ENCODE assay signal across 25 cellular contexts in the genomic region with DNA sequence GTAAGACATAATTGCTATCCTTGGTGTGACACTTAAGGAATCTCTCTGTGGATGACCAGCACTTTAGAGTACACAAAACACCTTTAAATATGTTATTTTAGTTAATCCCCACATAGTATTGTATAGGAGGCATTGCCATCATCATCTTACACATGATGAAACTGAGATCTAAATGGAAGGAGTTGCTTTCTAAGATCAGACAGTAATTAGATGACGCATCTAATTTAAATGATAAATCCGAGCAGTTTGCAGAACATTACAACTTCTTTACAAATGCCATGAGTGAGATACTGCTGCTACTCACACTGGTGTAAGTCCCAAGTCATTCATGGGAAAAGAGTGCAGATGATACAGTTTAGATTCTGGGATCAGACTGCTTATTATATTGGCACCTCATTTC.
"Had no signal": no experiment of that assay in that cellular context is flagged by ENCODE, and none has a peak within 500 bp of the region (broad histone marks: within the 10 kb centered on the region; RNA-seq: fewer than 3 reads in every experiment).

No MANE protein-coding gene starts in this region.

- ATAC-seq: effector memory CD8-positive, alpha-beta T cell; gastroesophageal sphincter; heart left ventricle; left lung; mucosa of descending colon; naive thymus-derived CD4-positive, alpha-beta T cell; right lobe of liver; stimulated activated naive CD8-positive, alpha-beta T cell treated with anti-CD3 and anti-CD28 coated beads, Interleukin-15, amount 100 ng/mL, for 72 hours; upper lobe of right lung had no signal

- DNase-seq: cortex of kidney; effector memory CD8-positive, alpha-beta T cell; erythroblast; esophagus squamous epithelium; heart left ventricle; kidney; left lung; naive thymus-derived CD4-positive, alpha-beta T cell; right lobe of liver; small intestine; stimulated activated CD4-positive, alpha-beta T cell treated with anti-CD3 and anti-CD28 coated beads, Interleukin-12 subunit alpha, Interleukin-12 subunit beta, amount 100 ng/mL, for 4 hours; stimulated activated CD4-positive, alpha-beta T cell treated with anti-CD3 and anti-CD28 coated beads, Interleukin-1b, Interleukin-23, amount 100 ng/mL, for 48 hours; stimulated activated CD4-positive, alpha-beta T cell treated with anti-CD3 and anti-CD28 coated beads, Interleukin-4, amount 100 ng/mL, for 1 hour; stimulated activated CD8-positive, alpha-beta memory T cell treated with anti-CD3 and anti-CD28 coated beads, Interleukin-4, amount 100 ng/mL, for 48 hours; stimulated activated naive CD4-positive, alpha-beta T cell; stimulated activated naive CD8-positive, alpha-beta T cell treated with anti-CD3 and anti-CD28 coated beads, Interleukin-15, amount 100 ng/mL, for 72 hours; transverse colon; upper lobe of right lung; uterus had no signal

- H3K4me3 ChIP-seq: esophagus squamous epithelium, gastroesophageal sphincter, heart left ventricle, hepatocyte, left lung, mucosa of descending colon, neural progenitor cell, right lobe of liver, suprapubic skin, transverse colon, upper lobe of right lung, uterus had no signal

- H3K27ac ChIP-seq: esophagus squamous epithelium, gastroesophageal sphincter, heart left ventricle, hepatocyte, left lung, neural progenitor cell, parathyroid adenoma, right lobe of liver, suprapubic skin, transverse colon, upper lobe of right lung, uterus had no signal
